8 cellular contexts compared by ENCODE assay signal in genomic region chr2:237692601-237693079, GRCh38.
DNase-seq lines count a peak whose midpoint lies in the region; ATAC-seq and TF ChIP-seq lines count a peak whose summit lies in the region.

No MANE protein-coding gene starts in this region.

- TF ChIP-seq CTCF in H9 (conservative IDR thresholded peaks at IDR 0.05) = no peak
- no peak for TF ChIP-seq CTCF in lower leg skin (IDR thresholded peaks at IDR 0.05)
- TF ChIP-seq CTCF in thyroid gland (IDR thresholded peaks at IDR 0.05) = no peak

- H3K27me3 ChIP-seq in H9 (ENCODE audit: insufficient read depth, low read length) = no peaks in the 10 kb centered on the region
- peaks cover 12% of the 10 kb centered on the region for H3K27me3 ChIP-seq in NT2/D1 (ENCODE audit: insufficient read depth, insufficient read length)
- no peaks in the 10 kb centered on the region for H3K27me3 ChIP-seq in thyroid gland

- H4K8ac ChIP-seq in H9 (replicated peaks; ENCODE audit: insufficient read length, low read depth, low read length) = no peak overlapping the region

- peak overlapping the region; percentile 51 for H3K18ac ChIP-seq in H9 (ENCODE audit: insufficient read length, low read depth, low read length)

- no peak overlapping the region for H2AK5ac ChIP-seq in H9 (ENCODE audit: insufficient read length, low read length)

- no peak overlapping the region for H2BK20ac ChIP-seq in H9 (ENCODE audit: low read depth, low read length, poor library complexity, severe bottlenecking)

- no peak overlapping the region for H2AFZ ChIP-seq in H9 (ENCODE audit: low read length)

- H3K4me1 ChIP-seq in H9 (ENCODE audit: insufficient read depth, low read length) (peaks cover 12% of the 10 kb centered on the region; the same call in 1 of the 2 replicates), NT2/D1 (ENCODE audit: insufficient read depth, insufficient read length) (peaks cover 15% of the 10 kb centered on the region), thyroid gland (peaks cover 60 to 81% of the 10 kb centered on the region in 2 donors)

- H3K23me2 ChIP-seq in H9 (ENCODE audit: insufficient read length, low read depth, low read length, poor library complexity, severe bottlenecking) = peaks cover 14% of the 10 kb centered on the region

- H4K91ac ChIP-seq in H9 (ENCODE audit: insufficient read length, low read depth, low read length) = no peak overlapping the region

- TF ChIP-seq POLR2A in lower leg skin (IDR thresholded peaks at IDR 0.05) (no peak), thyroid gland (IDR thresholded peaks at IDR 0.05) (no peak)

- no peak overlapping the region for H4K5ac ChIP-seq in H9 (ENCODE audit: insufficient read length, low read depth, low read length)

- H3K4me3 ChIP-seq in NT2/D1 (ENCODE audit: insufficient read length, low read depth) (peak overlapping the region; percentile 82), lower leg skin (ENCODE audit: low read depth, poor library complexity, severe bottlenecking) (peak overlapping the region; percentile 86), thyroid gland (replicated peaks in 1 of 3) (peak overlapping the region; percentile 47 to 88 (median 87))

- DNase-seq in ELR (ENCODE audit: low read depth) (peak; percentile 60), H9 (peak; percentile 51), NT2/D1 (ENCODE audit: low read depth, low spot score) (no peak), lower leg skin (ENCODE audit: low spot score in 2 of 2) (peak in 1 of 2 donors; percentile 91), thyroid gland (peak; percentile 60 to 67), SIG-M5 (lab: John Stamatoyannopoulos, UW) (no peak)
- no peak for DNase-seq in central memory CD8-positive, alpha-beta T cell (ENCODE audit: low spot score in 2 of 2)

- H3K4me1 Mint-ChIP-seq in H9 = peaks cover 34 to 36% of the 10 kb centered on the region in 2 experiments
- H3K4me1 Mint-ChIP-seq in central memory CD8-positive, alpha-beta T cell = peaks cover 80% of the 10 kb centered on the region

- H4K20me1 ChIP-seq in H9 (ENCODE audit: control insufficient read depth, insufficient read depth, insufficient read length) = peaks cover 2% of the 10 kb centered on the region

- no peaks in the 10 kb centered on the region for H3K9me3 ChIP-seq in H9 (ENCODE audit: control insufficient read depth, low read depth, low read length)
- H3K9me3 ChIP-seq in NT2/D1 (ENCODE audit: insufficient read depth, low read length) = no peaks in the 10 kb centered on the region
- no peaks in the 10 kb centered on the region for H3K9me3 ChIP-seq in thyroid gland

- H3K79me1 ChIP-seq in H9 (ENCODE audit: insufficient read depth, low read depth, low read length, poor library complexity, severe bottlenecking) = peaks cover 9% of the 10 kb centered on the region

- peak overlapping the region; percentile 78; the same call in 1 of the 2 replicates for H3K14ac ChIP-seq in H9 (ENCODE audit: insufficient read depth, low read length)

- WGBS in H9 (ENCODE audit: extremely low coverage, insufficient read length, low lambda C conversion rate) = no CpG with 5 or more reads among the region's 36 CpGs
- 0 to 1% methylated on average over 18 to 35 of the region's 36 CpGs for WGBS in lower leg skin, 2 donors
- WGBS in thyroid gland, 2 donors = 0 to 2% methylated on average over 15 to 20 of the region's 36 CpGs

- peak overlapping the region; percentile 79 for H3K4me2 ChIP-seq in H9 (ENCODE audit: insufficient read depth, insufficient read length, low read length)

- peaks cover 27% of the 10 kb centered on the region; the same call in 1 of the 2 replicates for H3K79me2 ChIP-seq in H9 (ENCODE audit: insufficient read depth, low read length)

- H3K9ac ChIP-seq in H9 (ENCODE audit: extremely low read depth, insufficient read length, low read length) (peak overlapping the region; percentile 12), NT2/D1 (ENCODE audit: insufficient read length, low read depth) (peak overlapping the region; percentile 91)

- H3K27ac Mint-ChIP-seq in H9 = no peak overlapping the region
- peak overlapping the region; percentile 97 for H3K27ac Mint-ChIP-seq in central memory CD8-positive, alpha-beta T cell (ENCODE audit: low read depth)

- no peak overlapping the region for H3K23ac ChIP-seq in H9 (ENCODE audit: insufficient read length, low read depth, low read length)

- peaks cover 25% of the 10 kb centered on the region for H3K27me3 Mint-ChIP-seq in H9 (ENCODE audit: low read depth)
- H3K27me3 Mint-ChIP-seq in central memory CD8-positive, alpha-beta T cell = no peaks in the 10 kb centered on the region

- H3K56ac ChIP-seq in H9 (ENCODE audit: insufficient read length, low read depth, low read length) = no peak overlapping the region

- peaks cover 3% of the 10 kb centered on the region for H3K36me3 ChIP-seq in NT2/D1 (ENCODE audit: insufficient read depth, insufficient read length, low read length)
- H3K36me3 ChIP-seq in thyroid gland = no peaks in the 10 kb centered on the region

- H2BK15ac ChIP-seq in H9 (ENCODE audit: low read depth, low read length) = no peak overlapping the region

- peak overlapping the region; percentile 75 for H3K4me3 Mint-ChIP-seq in H9
- H3K4me3 Mint-ChIP-seq in central memory CD8-positive, alpha-beta T cell = peak overlapping the region; percentile 93

- intact Hi-C loops in lower leg skin (cut with DNase I; ENCODE audit: low total_unique reads) (no loop called here), thyroid gland (cut with DNase I) (loop anchor here (5.0 kb wide), 1 partner anchor 40 kb away; no protein-coding TSS in a partner anchor)

- no peak overlapping the region for H3K27ac ChIP-seq in H9 (ENCODE audit: insufficient read length, low read depth, low read length)
- peak overlapping the region; percentile 87 to 97 (median 95) for H3K27ac ChIP-seq in thyroid gland

- H3K9me3 Mint-ChIP-seq in H9 = no peaks in the 10 kb centered on the region; a peak in 1 of 5 replicates
- H3K9me3 Mint-ChIP-seq in central memory CD8-positive, alpha-beta T cell = no peaks in the 10 kb centered on the region

- no peak overlapping the region for H3T11ph ChIP-seq in H9 (ENCODE audit: low read length)

- H3K36me3 Mint-ChIP-seq in H9 (ENCODE audit: insufficient read depth in 1 of 3, low read depth in 3 of 3) = peaks cover 0 to under 1% (median 0%) of the 10 kb centered on the region in 3 experiments; a peak in 2 of 7 replicates
- peaks cover 27% of the 10 kb centered on the region for H3K36me3 Mint-ChIP-seq in central memory CD8-positive, alpha-beta T cell (ENCODE audit: insufficient read depth)

- no peak overlapping the region for H2BK120ac ChIP-seq in H9 (ENCODE audit: low read depth, low read length, poor library complexity, severe bottlenecking)

- no peak for ATAC-seq in central memory CD8-positive, alpha-beta T cell (replicated peaks; ENCODE audit: extremely low read depth, poor library complexity, severe bottlenecking)
- ATAC-seq in HG03565 (IDR thresholded peaks at IDR 0.05; ENCODE audit: unreplicated experiment) = no peak

- H2BK12ac ChIP-seq in H9 (ENCODE audit: insufficient read length, low read depth, low read length) = no peak overlapping the region

- no peak overlapping the region for H3K4ac ChIP-seq in H9 (ENCODE audit: low read depth, low read length)

- no peak overlapping the region for H2BK5ac ChIP-seq in H9 (ENCODE audit: insufficient read length, low read length)

Comparison
In these comparisons a context has a peak if more than half of its experiments do, and no peak if none do; other contexts are left out.
1. DNase-seq: peak in ELR (single experiment), H9 (single experiment) and thyroid gland (2 of 2); none in NT2/D1 (single experiment), central memory CD8-positive, alpha-beta T cell (0 of 2) and SIG-M5 (single experiment).
2. Peak in every context shown above with its lines, with median percentiles within 50 percentile points of each other: H3K4me3 ChIP-seq.